In genomic region chr3:175386630-175387029, GRCh38 we compare ENCODE assay signal across 15 cellular contexts.
DNase-seq lines count a peak whose midpoint lies in the region; ATAC-seq, FAIRE-seq and TF ChIP-seq lines count a peak whose summit lies in the region.
"Had no signal": no experiment of that assay in that cellular context is flagged by ENCODE, and none has a peak within 500 bp of the region (broad histone marks: within the 10 kb centered on the region; RNA-seq: fewer than 3 reads in every experiment).

No MANE protein-coding gene starts in this region.

- DNase-seq in Daoy (ENCODE audit: low read depth) (peak; percentile 90), PC-3 (peak; percentile 84), endothelial cell of umbilical vein (ENCODE audit: low read depth, low spot score) (peak; percentile 73), mesenteric fat pad (ENCODE audit: low spot score) (no peak), NK-92 (lab: John Stamatoyannopoulos, UW; ENCODE audit: unreplicated experiment) (no peak), GOT3 (lab: John Stamatoyannopoulos, UW) (no peak)
- DNase-seq: activated CD4-positive, CD25-positive, alpha-beta regulatory T cell treated with anti-CD3 and anti-CD28 coated beads, Interleukin-2, amount 50 U/mL, for 72 hours; Caco-2; NCI-H2171 treated with DMSO at 0.1 percent for 48 hours; stimulated activated CD4-positive, alpha-beta T cell treated with anti-CD3 and anti-CD28 coated beads, Interleukin-2, amount 100 ng/mL, for 48 hours; stimulated activated naive CD4-positive, alpha-beta T cell treated with Interleukin-2 at 50 U/mL for 16 hours had no signal

- H2AFZ ChIP-seq in PC-3 (ENCODE audit: low read length) (peak overlapping the region; percentile 56), endothelial cell of umbilical vein (ENCODE audit: low read depth, low read length) (no peak overlapping the region)

- POLR2A ChIA-PET in PC-3 (lab: Charles Lee; ENCODE audit: unreplicated experiment) = interaction anchor here (0.6 kb wide), 1 partner anchor 11 kb away, joined by 5 read pairs; no protein-coding TSS in a partner anchor
- POLR2A ChIA-PET in endothelial cell of umbilical vein (lab: Charles Lee) = no interaction called here

- no TSS peak for BruUV-seq in PC-3 (replicated peaks; lab: Mats Ljungman, UMichigan)
- no TSS peak for BruUV-seq in endothelial cell of umbilical vein (replicated peaks; lab: Mats Ljungman, UMichigan)

- dilution Hi-C loops in endothelial cell of umbilical vein (cut with MboI; ENCODE audit: extremely low pct_ligation_motif_present, low sequenced_read_pairs) = no loop called here

- CTCF ChIA-PET in PC-3 (lab: Charles Lee) = no interaction called here
- CTCF ChIA-PET in endothelial cell of umbilical vein (lab: Charles Lee) = interaction anchor here (0.7 kb wide), 1 partner anchor 19 kb away, joined by 3 read pairs; no protein-coding TSS in a partner anchor

- 0 out of 2 replicates have a peak overlapping the region, but pooled peaks have one; percentile 15 for H3K27ac ChIP-seq in PC-3 (ENCODE audit: low read length)
- H3K27ac ChIP-seq in endothelial cell of umbilical vein (ENCODE audit: insufficient read depth, low read depth, low read length) = peak overlapping the region; percentile 16
- peak overlapping the region; percentile 62 for H3K27ac ChIP-seq in mesodermal cell (ENCODE audit: low read depth, low read length, severe bottlenecking)
- H3K27ac ChIP-seq: gastroesophageal sphincter had no signal

- WGBS in mesodermal cell (ENCODE audit: insufficient coverage in 2 of 2), 2 experiments = 30% methylated on average over 2 of the region's 3 CpGs; no CpG with 5 or more reads in 1 of the 2 experiments

- no peaks in the 10 kb centered on the region for H3K36me3 ChIP-seq in PC-3 (ENCODE audit: low read depth, low read length)
- no peaks in the 10 kb centered on the region for H3K36me3 ChIP-seq in endothelial cell of umbilical vein (ENCODE audit: control insufficient read depth in 2 of 2, extremely low read depth in 1 of 2, insufficient read depth in 2 of 2, low read length in 2 of 2)
- no peaks in the 10 kb centered on the region for H3K36me3 ChIP-seq in mesodermal cell (ENCODE audit: control insufficient read depth, insufficient read depth, low read length)
- H3K36me3 ChIP-seq: gastroesophageal sphincter had no signal

- ATAC-seq in PC-3 = peak; percentile 100
- no peak for ATAC-seq in GM19351 (IDR thresholded peaks at IDR 0.05; ENCODE audit: unreplicated experiment)
- ATAC-seq: gastroesophageal sphincter, GM12878 had no signal

- no peaks in the 10 kb centered on the region for H3K9me3 ChIP-seq in PC-3 (ENCODE audit: low read length)
- H3K9me3 ChIP-seq in endothelial cell of umbilical vein (replicated peaks; ENCODE audit: control insufficient read depth, insufficient read depth, low read length) = no peaks in the 10 kb centered on the region
- H3K9me3 ChIP-seq in mesodermal cell (ENCODE audit: control insufficient read depth, low read length) = no peaks in the 10 kb centered on the region
- H3K9me3 ChIP-seq: Caco-2, gastroesophageal sphincter had no signal

- H3K4me3 ChIP-seq in PC-3 (ENCODE audit: low read length) (no peak overlapping the region), endothelial cell of umbilical vein (replicated peaks in 1 of 3; ENCODE audit: insufficient read depth in 1 of 3, low read depth in 1 of 3, low read length in 3 of 3) (no peak overlapping the region), mesodermal cell (ENCODE audit: extremely low read depth, insufficient read depth, low read length, poor library complexity, severe bottlenecking) (no peak overlapping the region)
- H3K4me3 ChIP-seq: gastroesophageal sphincter, GM12878 had no signal

- H4K20me1 ChIP-seq in PC-3 (ENCODE audit: low read length) (no peaks in the 10 kb centered on the region), endothelial cell of umbilical vein (replicated peaks; ENCODE audit: control insufficient read depth, extremely low read depth, insufficient read depth, low read length) (no peaks in the 10 kb centered on the region)

- no peak for TF ChIP-seq CTCF in PC-3 (conservative IDR thresholded peaks at IDR 0.05; ENCODE audit: low read depth, low read length)
- no peak for TF ChIP-seq CTCF in endothelial cell of umbilical vein (IDR thresholded peaks at IDR 0.05; ENCODE audit: extremely low read depth in 1 of 2, insufficient read depth in 1 of 2, low read depth in 1 of 2, low read length in 2 of 2)

- H3K79me2 ChIP-seq in PC-3 (ENCODE audit: low read length) (no peaks in the 10 kb centered on the region), endothelial cell of umbilical vein (ENCODE audit: control insufficient read depth, insufficient read depth, low read length) (no peaks in the 10 kb centered on the region)

- H3K4me2 ChIP-seq in PC-3 (ENCODE audit: low read length) = peak overlapping the region; percentile 34; the same call in 1 of the 2 replicates
- H3K4me2 ChIP-seq in endothelial cell of umbilical vein (ENCODE audit: insufficient read depth, low read length) = no peak overlapping the region

- H3K9me1 ChIP-seq in endothelial cell of umbilical vein (replicated peaks; ENCODE audit: control insufficient read depth, extremely low read depth, insufficient read depth, low read length) = no peaks in the 10 kb centered on the region

- no peak overlapping the region for H3K9ac ChIP-seq in PC-3 (ENCODE audit: low read length)
- H3K9ac ChIP-seq in endothelial cell of umbilical vein (replicated peaks; ENCODE audit: extremely low read depth, insufficient read depth, low read length) = no peak overlapping the region

- H3K27me3 ChIP-seq in PC-3 (ENCODE audit: low read length) (no peaks in the 10 kb centered on the region), endothelial cell of umbilical vein (ENCODE audit: control insufficient read depth in 2 of 2, insufficient read depth in 2 of 2, low read length in 2 of 2) (no peaks in the 10 kb centered on the region)
- H3K27me3 ChIP-seq: gastroesophageal sphincter had no signal

- no peaks in the 10 kb centered on the region for H3K9me2 ChIP-seq in PC-3 (replicated peaks; ENCODE audit: low read length)

- H3K4me1 ChIP-seq in PC-3 (ENCODE audit: insufficient read depth, low read length) (peaks cover 12% of the 10 kb centered on the region), endothelial cell of umbilical vein (ENCODE audit: control insufficient read depth, extremely low read depth, insufficient read depth, low read length) (no peaks in the 10 kb centered on the region), mesodermal cell (ENCODE audit: control insufficient read depth, insufficient read depth, low read length, poor library complexity, severe bottlenecking) (peaks cover 13% of the 10 kb centered on the region)
- H3K4me1 ChIP-seq: Caco-2, gastroesophageal sphincter had no signal

- H3F3A ChIP-seq in PC-3 (ENCODE audit: low read length, unreplicated experiment) = no peaks in the 10 kb centered on the region

- no peak for TF ChIP-seq POLR2A in endothelial cell of umbilical vein (IDR thresholded peaks at IDR 0.05; ENCODE audit: low read depth, low read length)

- intact Hi-C loops in PC-3 (cut with micrococcal nuclease) = no loop called here
- intact Hi-C loops in endothelial cell of umbilical vein (cut with micrococcal nuclease) = no loop called here

- peak; percentile 67 for FAIRE-seq in endothelial cell of umbilical vein (lab: Jason Lieb, UNC)
- FAIRE-seq: GM12878 had no signal

TF ChIP-seq in endothelial cell of umbilical vein, 7 proteins besides CTCF, POLR2A, EP300 and RAD21:
- TF ChIP-seq GATA2 (IDR thresholded peaks at IDR 0.05; ENCODE audit: insufficient read depth, insufficient read length, low read depth, low read length) = peak; percentile 91
- no peak for TF ChIP-seq POLR2AphosphoS5 (IDR thresholded peaks at IDR 0.05; ENCODE audit: insufficient read depth, low read depth, low read length)
- TF ChIP-seq FOS (IDR thresholded peaks at IDR 0.05; ENCODE audit: borderline replicate concordance, insufficient read depth, low read length) = peak; percentile 89
- TF ChIP-seq JUN (IDR thresholded peaks at IDR 0.05; ENCODE audit: borderline replicate concordance, insufficient read depth, insufficient read length, low read depth) = peak; percentile 67

Comparison
In these comparisons a context has a peak if more than half of its experiments do, and no peak if none do; other contexts are left out.
1. DNase-seq: peak in Daoy (single experiment), PC-3 (single experiment) and endothelial cell of umbilical vein (single experiment); none in mesenteric fat pad (single experiment), NK-92 (single experiment) and GOT3 (single experiment).
2. Peak in every context shown above with its lines, with median percentiles within 50 percentile points of each other: H3K27ac ChIP-seq.